Comparison of ENCODE assay signal across 20 cellular contexts in the genomic region with DNA sequence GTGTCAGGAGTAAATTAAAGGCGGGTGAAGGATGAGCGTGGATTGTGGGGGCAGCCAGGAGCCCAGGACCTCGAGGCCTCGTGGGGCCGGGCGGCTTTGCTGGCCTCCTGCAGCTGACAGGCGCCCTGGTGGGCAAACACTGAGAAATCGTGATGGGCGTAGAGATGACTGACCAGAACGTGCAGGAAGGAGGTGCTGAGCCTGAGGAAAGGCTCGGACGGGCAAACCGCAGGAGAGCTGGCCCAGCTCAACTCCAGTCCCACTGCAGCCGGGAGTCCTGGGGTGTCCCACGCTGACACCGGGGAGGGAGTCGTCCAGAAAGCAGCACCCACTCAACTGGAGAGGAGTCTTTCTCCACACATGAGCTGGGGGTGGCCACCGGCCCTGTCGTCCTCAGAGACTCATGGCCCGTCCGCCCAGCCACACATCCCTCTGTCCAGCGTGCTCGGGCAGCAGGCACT. TPM values are rescaled to one million over a fixed set of nuclear protein-coding genes. Genes with fewer than 3 reads are reported as not detected.
DNase-seq lines count a peak whose midpoint lies in the region; ATAC-seq and TF ChIP-seq lines count a peak whose summit lies in the region.
"Had no signal": no experiment of that assay in that cellular context is flagged by ENCODE, and none has a peak within 500 bp of the region (broad histone marks: within the 10 kb centered on the region; RNA-seq: fewer than 3 reads in every experiment).

No MANE protein-coding gene starts in this region.

- no peak overlapping the region for H4K8ac ChIP-seq in neuronal stem cell (ENCODE audit: low read depth, low read length)

- no peak overlapping the region for H3K23ac ChIP-seq in neuronal stem cell (ENCODE audit: low read depth, low read length, poor library complexity)

- intact Hi-C loops in left ventricle myocardium superior (cut with micrococcal nuclease) (no loop called here), left ventricle myocardium inferior (cut with micrococcal nuclease) (no loop called here)
- intact Hi-C loops in dendritic cell treated with granulocyte-macrophage colony-stimulating factor and Interleukin-4, amounts not matched to agents 40 ng/mL and 50 ng/mL, for 4 days (cut with micrococcal nuclease): no loop called here

- H2BK12ac ChIP-seq in neuronal stem cell (ENCODE audit: low read length): no peak overlapping the region

- H3K14ac ChIP-seq in neuronal stem cell (ENCODE audit: low read length): peak overlapping the region; percentile 38

- H3K27me3 ChIP-seq in left ventricle myocardium inferior (ENCODE audit: low read depth) (peaks cover 4% of the 10 kb centered on the region), neuronal stem cell (ENCODE audit: control insufficient read depth in 3 of 3, insufficient read depth in 3 of 3, low read depth in 1 of 3, low read length in 3 of 3) (peaks cover 0 to 27% (median 9%) of the 10 kb centered on the region in 3 experiments)

- peak overlapping the region; percentile 66 for H2BK5ac ChIP-seq in neuronal stem cell (ENCODE audit: low read length)

- no peaks in the 10 kb centered on the region for H3K79me1 ChIP-seq in neuronal stem cell (ENCODE audit: low read depth, low read length)

- H3K36me3 Mint-ChIP-seq in dendritic cell treated with granulocyte-macrophage colony-stimulating factor and Interleukin-4, amounts not matched to agents 40 ng/mL and 50 ng/mL, for 4 days (ENCODE audit: low read depth): no peaks in the 10 kb centered on the region
- H3K36me3 Mint-ChIP-seq: CD4-positive, CD25-positive, alpha-beta regulatory T cell had no signal

- TF ChIP-seq CTCF in left ventricle myocardium inferior (IDR thresholded peaks at IDR 0.05; ENCODE audit: borderline replicate concordance): no peak

- no peak overlapping the region for H3K4me3 Mint-ChIP-seq in dendritic cell treated with granulocyte-macrophage colony-stimulating factor and Interleukin-4, amounts not matched to agents 40 ng/mL and 50 ng/mL, for 4 days
- H3K4me3 Mint-ChIP-seq: CD4-positive, CD25-positive, alpha-beta regulatory T cell had no signal

- H3K4ac ChIP-seq in neuronal stem cell (ENCODE audit: low read length): no peak overlapping the region

- H2BK15ac ChIP-seq in neuronal stem cell (ENCODE audit: low read length): peak overlapping the region; percentile 37

- H2AK5ac ChIP-seq in neuronal stem cell (ENCODE audit: low read depth, low read length): peak overlapping the region; percentile 86

- peaks cover 63% of the 10 kb centered on the region for H3K4me1 Mint-ChIP-seq in dendritic cell treated with granulocyte-macrophage colony-stimulating factor and Interleukin-4, amounts not matched to agents 40 ng/mL and 50 ng/mL, for 4 days (ENCODE audit: low read depth)

- no peaks in the 10 kb centered on the region for H3K9me3 ChIP-seq in left ventricle myocardium inferior (replicated peaks)
- H3K9me3 ChIP-seq in neuronal stem cell (replicated peaks in 1 of 2; ENCODE audit: control insufficient read depth in 2 of 2, insufficient read depth in 1 of 2, low read depth in 1 of 2, low read length in 2 of 2): peaks cover 0 to 7% of the 10 kb centered on the region in 2 donors

- H3K9ac ChIP-seq in neuronal stem cell (ENCODE audit: low read depth, low read length, poor library complexity): peak overlapping the region; percentile 44

- no peak overlapping the region for H2AFZ ChIP-seq in neuronal stem cell (ENCODE audit: low read length)

- no CpG with 5 or more reads among the region's 23 CpGs for WGBS in neuronal stem cell (ENCODE audit: extremely low coverage in 2 of 2, insufficient read length in 2 of 2, insufficient replicate concordance in 1 of 2), 2 donors

- peak overlapping the region; percentile 3 for H3K18ac ChIP-seq in neuronal stem cell (ENCODE audit: low read length)

- peak; percentile 22 for DNase-seq in left ventricle myocardium superior
- no peak for DNase-seq in left ventricle myocardium inferior
- DNase-seq in neuronal stem cell (ENCODE audit: low spot score): no peak
- DNase-seq in stimulated activated CD4-positive, alpha-beta T cell treated with anti-CD3 and anti-CD28 coated beads, Interleukin-15, amount 100 ng/mL, for 24 hours: no peak
- DNase-seq: CD4-positive, CD25-positive, alpha-beta regulatory T cell; DMS153; DND-41; Karpas-422; NCI-H1092; NCI-H1417 treated with DMSO at 0.1 percent for 48 hours; NCI-H1694 treated with DMSO at 0.1 percent for 48 hours; NCI-H2081; NCI-H2227 treated with DMSO at 0.1 percent for 48 hours; NCI-H526 treated with DMSO at 0.1 percent for 48 hours; RPMI8226; SHP77 treated with DMSO at 0.1 percent for 48 hours had no signal

- no peak overlapping the region for H4K91ac ChIP-seq in neuronal stem cell (ENCODE audit: low read depth, low read length, poor library complexity)

- ATAC-seq in left ventricle myocardium superior (no peak), GM18858 (IDR thresholded peaks at IDR 0.05; ENCODE audit: unreplicated experiment) (no peak), GM19395 (IDR thresholded peaks at IDR 0.05; ENCODE audit: unreplicated experiment) (no peak)
- ATAC-seq: HCT116 had no signal

- peaks cover 16% of the 10 kb centered on the region for H3K4me1 ChIP-seq in left ventricle myocardium inferior
- H3K4me1 ChIP-seq in neuronal stem cell (ENCODE audit: control insufficient read depth in 2 of 2, insufficient read depth in 1 of 2, low read depth in 1 of 2, low read length in 2 of 2): peaks cover 4 to 10% of the 10 kb centered on the region in 2 donors

- peaks cover 40% of the 10 kb centered on the region for H3K27me3 Mint-ChIP-seq in dendritic cell treated with granulocyte-macrophage colony-stimulating factor and Interleukin-4, amounts not matched to agents 40 ng/mL and 50 ng/mL, for 4 days

- no peak overlapping the region for H3K4me3 ChIP-seq in left ventricle myocardium inferior
- H3K4me3 ChIP-seq in neuronal stem cell (ENCODE audit: low read length in 2 of 2): peak overlapping the region in 1 of 2 donors; percentile 14

- H3K36me3 ChIP-seq in left ventricle myocardium inferior (no peaks in the 10 kb centered on the region), neuronal stem cell (replicated peaks in 1 of 2; ENCODE audit: control insufficient read depth in 2 of 2, insufficient read depth in 2 of 2, low read length in 2 of 2) (no peaks in the 10 kb centered on the region)

- peak overlapping the region; percentile 43 for H3K27ac Mint-ChIP-seq in dendritic cell treated with granulocyte-macrophage colony-stimulating factor and Interleukin-4, amounts not matched to agents 40 ng/mL and 50 ng/mL, for 4 days
- H3K27ac Mint-ChIP-seq: CD4-positive, CD25-positive, alpha-beta regulatory T cell had no signal

- H3K9me3 Mint-ChIP-seq in dendritic cell treated with granulocyte-macrophage colony-stimulating factor and Interleukin-4, amounts not matched to agents 40 ng/mL and 50 ng/mL, for 4 days: no peaks in the 10 kb centered on the region
- H3K9me3 Mint-ChIP-seq: CD4-positive, CD25-positive, alpha-beta regulatory T cell had no signal

- H2BK120ac ChIP-seq in neuronal stem cell (ENCODE audit: low read depth, low read length): no peak overlapping the region

- H3K4me2 ChIP-seq in neuronal stem cell (ENCODE audit: insufficient read depth, low read length, poor library complexity, severe bottlenecking): no peak overlapping the region

- H3K27ac ChIP-seq in left ventricle myocardium inferior (replicated peaks) (no peak overlapping the region), neuronal stem cell (replicated peaks; ENCODE audit: low read length) (no peak overlapping the region)

RNA-seq across cellular contexts. Expression of a gene that starts 36.9 kb away (rescaled TPM):
- total RNA-seq in left ventricle myocardium superior (68.4 TPM), left ventricle myocardium inferior (75.2 TPM)
- polyA plus RNA-seq in neuronal stem cell (2013, experiment 1 of 2): 12.8 TPM
- polyA plus RNA-seq in neuronal stem cell (2013, experiment 2 of 2): 14.7 TPM
